Comparison of ENCODE assay signal across 8 cellular contexts in genomic region chr7:21256310-21256877, GRCh38.
DNase-seq lines count a peak whose midpoint lies in the region; ATAC-seq, FAIRE-seq and TF ChIP-seq lines count a peak whose summit lies in the region.

No MANE protein-coding gene starts in this region.

- no peak for FAIRE-seq in urothelium cell line (lab: Jason Lieb, UNC)

- no peak overlapping the region for H3K9ac ChIP-seq in adipocyte (ENCODE audit: low read length)

- ATAC-seq in GM21526 (IDR thresholded peaks at IDR 0.05; ENCODE audit: low FRiP score, unreplicated experiment): no peak

- no peak overlapping the region for H3K4me3 ChIP-seq in adipocyte (ENCODE audit: low read length)

- H3K36me3 ChIP-seq in adipocyte (ENCODE audit: control insufficient read depth, insufficient read depth, low read length, severe bottlenecking): no peaks in the 10 kb centered on the region

- peak; percentile 23 for TF ChIP-seq CTCF in AG09319 (IDR thresholded peaks at IDR 0.05; ENCODE audit: low read depth, low read length)

- no peaks in the 10 kb centered on the region for H3K4me1 ChIP-seq in adipocyte (ENCODE audit: control insufficient read depth, insufficient read depth, low read length)

- DNase-seq in AG09319 (ENCODE audit: extremely low read depth, low read depth): no peak
- DNase-seq in GM03348 (ENCODE audit: low spot score): peak; percentile 27
- DNase-seq in NCI-H2171 treated with DMSO at 0.1 percent for 48 hours (lab: John Stamatoyannopoulos, UW): peak; percentile 16
- DNase-seq in adipocyte (ENCODE audit: low read depth): peak; percentile 83
- DNase-seq in left kidney (ENCODE audit: low read depth, low spot score): peak; percentile 70
- no peak for DNase-seq in urothelium cell line (ENCODE audit: low spot score)
- no peak for DNase-seq in stimulated activated CD4-positive, alpha-beta T cell treated with anti-CD3 and anti-CD28 coated beads, Interleukin-4, amount 100 ng/mL, for 4 hours

- peaks cover 50% of the 10 kb centered on the region for H3K27me3 ChIP-seq in adipocyte (replicated peaks; ENCODE audit: control insufficient read depth, insufficient read depth, low read length)

- no peaks in the 10 kb centered on the region for H3K9me3 ChIP-seq in adipocyte (ENCODE audit: control insufficient read depth, low read length)

Comparison
In these comparisons a context has a peak if more than half of its experiments do, and no peak if none do; other contexts are left out.
1. DNase-seq: peak in GM03348 (single experiment), NCI-H2171 treated with DMSO at 0.1 percent for 48 hours (single experiment), adipocyte (single experiment) and left kidney (single experiment); none in AG09319 (single experiment), urothelium cell line (single experiment) and stimulated activated CD4-positive, alpha-beta T cell treated with anti-CD3 and anti-CD28 coated beads, Interleukin-4, amount 100 ng/mL, for 4 hours (0 of 2).